Comparison of ENCODE assay signal across 33 cellular contexts in the genomic region with DNA sequence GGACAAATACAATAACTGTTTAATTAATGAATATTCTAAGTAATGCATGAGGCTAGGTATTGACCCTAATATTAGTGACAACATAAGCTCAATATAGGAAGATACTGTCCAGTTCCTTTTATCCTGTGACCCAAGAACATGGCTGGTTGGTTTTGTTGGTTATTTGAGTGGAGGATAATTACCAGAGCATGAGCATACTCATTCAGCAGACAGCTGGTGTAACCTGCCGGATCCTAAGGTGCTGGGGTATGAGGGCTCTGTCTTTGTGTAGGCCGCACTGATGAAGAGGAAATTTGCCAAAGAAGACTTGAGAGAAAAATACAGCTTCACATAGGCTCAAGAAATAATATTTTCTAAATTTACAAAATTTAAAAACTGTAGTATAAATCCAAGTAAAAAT.
"Had no signal": no experiment of that assay in that cellular context is flagged by ENCODE, and none has a peak within 500 bp of the region (broad histone marks: within the 10 kb centered on the region; RNA-seq: fewer than 3 reads in every experiment).

No MANE protein-coding gene starts in this region.

- H3K36me3 ChIP-seq: breast epithelium, esophagus muscularis mucosa, heart left ventricle, lower lobe of right lung, ovary, sigmoid colon, upper lobe of left lung, vagina, WERI-Rb-1 had no signal

- H3K4me3 Mint-ChIP-seq: activated T-helper 1 cell treated with anti-CD3 and anti-CD28 coated beads, Interleukin-12 subunit alpha, Interleukin-12 subunit beta, Interleukin-2, Interleukin-4 antibody, amounts not matched to agents 30 ng/mL and 10 ng/mL and 1 ng/mL, durations not matched to agents 14 hours and 24 hours and 36 hours; nephron; stimulated activated memory B cell treated with anti-CD40 and anti-IgM and Interleukin-4, amounts not matched to agents 10 μg/mL and 1 μg/mL and 100 μg/mL, for 72 hours; stimulated activated naive CD8-positive, alpha-beta T cell treated with anti-CD3 and anti-CD28 coated beads, Interleukin-15, amount 100 ng/mL, for 72 hours; T-helper 17 cell had no signal

- H3K4me1 ChIP-seq: breast epithelium, foreskin keratinocyte, lower lobe of right lung, psoas muscle, sigmoid colon, upper lobe of left lung had no signal

- ATAC-seq: activated CD4-positive, CD25-positive, alpha-beta regulatory T cell treated with anti-CD3 and anti-CD28 coated beads, Interleukin-2, amount 50 U/mL, for 24 hours; activated naive CD4-positive, alpha-beta T cell treated with anti-CD3 and anti-CD28 coated beads, Interleukin-2, amount 50 U/mL, for 72 hours; foreskin keratinocyte; lower lobe of right lung; mucosa of descending colon; psoas muscle; stimulated activated memory B cell treated with anti-CD40 and anti-IgM and Interleukin-4, amounts not matched to agents 10 μg/mL and 1 μg/mL and 100 μg/mL, for 72 hours; stimulated activated naive CD8-positive, alpha-beta T cell treated with anti-CD3 and anti-CD28 coated beads, Interleukin-15, amount 100 ng/mL, for 72 hours; T-helper 17 cell had no signal

- H3K9me3 ChIP-seq: breast epithelium, esophagus muscularis mucosa, heart left ventricle, lower lobe of right lung, mucosa of descending colon, ovary, psoas muscle, sigmoid colon, upper lobe of left lung, vagina had no signal

- H3K27me3 Mint-ChIP-seq: stimulated activated memory B cell treated with anti-CD40 and anti-IgM and Interleukin-4, amounts not matched to agents 10 μg/mL and 1 μg/mL and 100 μg/mL, for 72 hours; stimulated activated naive CD8-positive, alpha-beta T cell treated with anti-CD3 and anti-CD28 coated beads, Interleukin-15, amount 100 ng/mL, for 72 hours; T-helper 17 cell had no signal

- H3K4me2 ChIP-seq: smooth muscle cell had no signal

- H3K27me3 ChIP-seq: breast epithelium, esophagus muscularis mucosa, foreskin keratinocyte, heart left ventricle, ovary, sigmoid colon, upper lobe of left lung, vagina had no signal

- H3K4me3 ChIP-seq: breast epithelium, esophagus muscularis mucosa, heart left ventricle, lower lobe of right lung, mucosa of descending colon, ovary, psoas muscle, sigmoid colon, smooth muscle cell, upper lobe of left lung, vagina had no signal

- H3K4me1 Mint-ChIP-seq: stimulated activated memory B cell treated with anti-CD40 and anti-IgM and Interleukin-4, amounts not matched to agents 10 μg/mL and 1 μg/mL and 100 μg/mL, for 72 hours; stimulated activated naive CD8-positive, alpha-beta T cell treated with anti-CD3 and anti-CD28 coated beads, Interleukin-15, amount 100 ng/mL, for 72 hours; T-helper 17 cell had no signal

- H3K9me3 Mint-ChIP-seq: activated T-helper 1 cell treated with anti-CD3 and anti-CD28 coated beads, Interleukin-12 subunit alpha, Interleukin-12 subunit beta, Interleukin-2, Interleukin-4 antibody, amounts not matched to agents 30 ng/mL and 10 ng/mL and 1 ng/mL, durations not matched to agents 14 hours and 24 hours and 36 hours; stimulated activated memory B cell treated with anti-CD40 and anti-IgM and Interleukin-4, amounts not matched to agents 10 μg/mL and 1 μg/mL and 100 μg/mL, for 72 hours; stimulated activated naive CD8-positive, alpha-beta T cell treated with anti-CD3 and anti-CD28 coated beads, Interleukin-15, amount 100 ng/mL, for 72 hours had no signal

- H3K36me3 Mint-ChIP-seq: stimulated activated memory B cell treated with anti-CD40 and anti-IgM and Interleukin-4, amounts not matched to agents 10 μg/mL and 1 μg/mL and 100 μg/mL, for 72 hours had no signal

- DNase-seq: activated CD4-positive, alpha-beta T cell treated with anti-CD3 and anti-CD28 coated beads for 48 hours; activated CD4-positive, alpha-beta T cell treated with anti-CD3 and anti-CD28 coated beads, Interleukin-2, amount 50 U/mL, for 48 hours; activated CD8-positive, alpha-beta memory T cell treated with anti-CD3 and anti-CD28 coated beads, Interleukin-2, amount 50 U/mL, for 4 hours; activated effector memory CD4-positive, alpha-beta T cell treated with anti-CD3 and anti-CD28 coated beads, Interleukin-2, amount 50 U/mL, for 16 hours; activated T-cell treated with anti-CD3 and anti-CD28 coated beads, Interleukin-2, amount 50 U/mL, for 1 hour; central memory CD4-positive, alpha-beta T cell; dermis blood vessel endothelial cell; effector CD4-positive, alpha-beta T cell; foreskin keratinocyte; heart left ventricle; lower lobe of right lung; mucosa of descending colon; ovary; psoas muscle; sigmoid colon; stimulated activated CD4-positive, alpha-beta T cell treated with anti-CD3 and anti-CD28 coated beads, Interleukin-1b, Interleukin-23, amount 100 ng/mL, for 48 hours; stimulated activated CD4-positive, alpha-beta T cell treated with anti-CD3 and anti-CD28 coated beads, Interleukin-4, amount 100 ng/mL, for 4 hours; stimulated activated CD8-positive, alpha-beta memory T cell treated with anti-CD3 and anti-CD28 coated beads, Interleukin-4, amount 100 ng/mL, for 48 hours; stimulated activated naive CD8-positive, alpha-beta T cell treated with anti-CD3 and anti-CD28 coated beads, Interleukin-15, amount 100 ng/mL, for 72 hours; substantia nigra; T-helper 17 cell; T1000; upper lobe of left lung; WERI-Rb-1 had no signal

- H3K27ac ChIP-seq: breast epithelium, esophagus muscularis mucosa, foreskin keratinocyte, heart left ventricle, lower lobe of right lung, ovary, psoas muscle, sigmoid colon, upper lobe of left lung, vagina, WERI-Rb-1 had no signal

- H3K27ac Mint-ChIP-seq: activated naive CD4-positive, alpha-beta T cell treated with anti-CD3 and anti-CD28 coated beads, Interleukin-2, amount 50 U/mL, for 72 hours; activated T-helper 1 cell treated with anti-CD3 and anti-CD28 coated beads, Interleukin-12 subunit alpha, Interleukin-12 subunit beta, Interleukin-2, Interleukin-4 antibody, amounts not matched to agents 30 ng/mL and 10 ng/mL and 1 ng/mL, durations not matched to agents 14 hours and 24 hours and 36 hours; nephron; stimulated activated memory B cell treated with anti-CD40 and anti-IgM and Interleukin-4, amounts not matched to agents 10 μg/mL and 1 μg/mL and 100 μg/mL, for 72 hours; stimulated activated naive CD8-positive, alpha-beta T cell treated with anti-CD3 and anti-CD28 coated beads, Interleukin-15, amount 100 ng/mL, for 72 hours; T-helper 17 cell had no signal
